Comparison of ENCODE assay signal across 10 cellular contexts in genomic region chr2:71498261-71498701, GRCh38. TPM values are rescaled to one million over a fixed set of nuclear protein-coding genes. Genes with fewer than 3 reads are reported as not detected.
A peak's percentile ranks its signal among the peaks of the same experiment; 100 is the strongest.
DNase-seq lines count a peak whose midpoint lies in the region; ATAC-seq and TF ChIP-seq lines count a peak whose summit lies in the region.
"Had no signal": no experiment of that assay in that cellular context is flagged by ENCODE, and none has a peak within 500 bp of the region (broad histone marks: within the 10 kb centered on the region; RNA-seq: fewer than 3 reads in every experiment).

No MANE protein-coding gene starts in this region.

- H3K4me2 ChIP-seq in osteoblast (ENCODE audit: insufficient read depth, low read length), result peak overlapping the region; percentile 26

- in situ Hi-C loops in KBM-7 (cut with MboI; ENCODE audit: low pct_unique_long_range_greater_than_20kb, low sequenced_read_pairs), result no loop called here

- TF ChIP-seq CTCF in esophagus muscularis mucosa (IDR thresholded peaks at IDR 0.05) (no peak), osteoblast (IDR thresholded peaks at IDR 0.05; ENCODE audit: extremely low read depth, low read depth, low read length) (no peak), thyroid gland (IDR thresholded peaks at IDR 0.05) (no peak)
- TF ChIP-seq CTCF in activated CD8-positive, alpha-beta T cell treated with anti-CD3 and anti-CD28 coated beads for 36 hours (IDR thresholded peaks at IDR 0.05), result no peak

- intact Hi-C loops in esophagus muscularis mucosa (cut with DNase I) (no loop called here), thyroid gland (cut with DNase I) (no loop called here)
- intact Hi-C loops in activated CD8-positive, alpha-beta T cell treated with anti-CD3 and anti-CD28 coated beads for 36 hours (cut with micrococcal nuclease), result no loop called here

- H3K27me3 Mint-ChIP-seq in activated CD8-positive, alpha-beta T cell treated with anti-CD3 and anti-CD28 coated beads for 36 hours, result no peaks in the 10 kb centered on the region

- no peak for ATAC-seq in activated CD8-positive, alpha-beta T cell treated with anti-CD3 and anti-CD28 coated beads for 36 hours
- no peak for ATAC-seq in HG03565 (IDR thresholded peaks at IDR 0.05; ENCODE audit: unreplicated experiment)
- ATAC-seq: T-cell had no signal

- peak overlapping the region; percentile 48 for H2AFZ ChIP-seq in osteoblast (ENCODE audit: low read length)

- no peaks in the 10 kb centered on the region for H3K27me3 ChIP-seq in esophagus muscularis mucosa
- H3K27me3 ChIP-seq in osteoblast (ENCODE audit: insufficient read depth, low read length), result no peaks in the 10 kb centered on the region
- no peaks in the 10 kb centered on the region for H3K27me3 ChIP-seq in thyroid gland
- H3K27me3 ChIP-seq: dorsolateral prefrontal cortex had no signal

- H3K4me1 ChIP-seq in esophagus muscularis mucosa (peaks cover 28 to 50% (median 33%) of the 10 kb centered on the region in 4 donors), osteoblast (ENCODE audit: insufficient read depth, low read length) (peaks cover 15% of the 10 kb centered on the region), thyroid gland (peaks cover 0 to 12% of the 10 kb centered on the region in 2 donors)

- CTCF ChIA-PET in activated CD8-positive, alpha-beta T cell treated with anti-CD3 and anti-CD28 coated beads for 36 hours (lab: Charles Lee), result interaction anchor here (1.0 to 1.6 kb wide), 3 partner anchors 12 to 38 kb away, joined by 3 to 4 read pairs (median 3); no protein-coding TSS in a partner anchor

- no peaks in the 10 kb centered on the region for H4K20me1 ChIP-seq in osteoblast (ENCODE audit: insufficient read depth, low read length)

- H3K4me3 ChIP-seq in esophagus muscularis mucosa (no peak overlapping the region), osteoblast (ENCODE audit: insufficient read depth, low read length) (no peak overlapping the region), thyroid gland (replicated peaks in 1 of 3) (no peak overlapping the region)
- H3K4me3 ChIP-seq: dorsolateral prefrontal cortex had no signal

- no peak overlapping the region for H3K4me3 Mint-ChIP-seq in activated CD8-positive, alpha-beta T cell treated with anti-CD3 and anti-CD28 coated beads for 36 hours
- H3K4me3 Mint-ChIP-seq: T-cell had no signal

- H3K27ac ChIP-seq in esophagus muscularis mucosa (replicated peaks in 1 of 4), result peak overlapping the region; percentile 49 to 60 (median 50)
- peak overlapping the region; percentile 90 for H3K27ac ChIP-seq in osteoblast (ENCODE audit: low read depth, low read length)
- peak overlapping the region in 1 of 3 donors; percentile 7 for H3K27ac ChIP-seq in thyroid gland
- H3K27ac ChIP-seq: dorsolateral prefrontal cortex had no signal

- H3K4me1 Mint-ChIP-seq in activated CD8-positive, alpha-beta T cell treated with anti-CD3 and anti-CD28 coated beads for 36 hours (ENCODE audit: low read depth), result no peaks in the 10 kb centered on the region
- H3K4me1 Mint-ChIP-seq: T-cell had no signal

- H3K36me3 ChIP-seq in esophagus muscularis mucosa, result peaks cover 0 to 7% (median 1%) of the 10 kb centered on the region in 4 donors
- H3K36me3 ChIP-seq in osteoblast (ENCODE audit: insufficient read depth, low read length), result no peaks in the 10 kb centered on the region
- no peaks in the 10 kb centered on the region for H3K36me3 ChIP-seq in thyroid gland

- TF ChIP-seq POLR2A in esophagus muscularis mucosa (IDR thresholded peaks at IDR 0.05; ENCODE audit: low read depth), result no peak
- no peak for TF ChIP-seq POLR2A in thyroid gland (IDR thresholded peaks at IDR 0.05)

- POLR2A ChIA-PET in activated CD8-positive, alpha-beta T cell treated with anti-CD3 and anti-CD28 coated beads for 36 hours (lab: Charles Lee), result interaction anchor here (0.8 kb wide), 1 partner anchor 64 kb away, joined by 3 read pairs; no protein-coding TSS in a partner anchor

- no peaks in the 10 kb centered on the region for H3K79me2 ChIP-seq in osteoblast (ENCODE audit: insufficient read depth, low read length)

- no peaks in the 10 kb centered on the region for H3K9me3 ChIP-seq in esophagus muscularis mucosa
- H3K9me3 ChIP-seq in osteoblast (ENCODE audit: low read depth, low read length), result no peaks in the 10 kb centered on the region
- H3K9me3 ChIP-seq in thyroid gland, result no peaks in the 10 kb centered on the region

- no peaks in the 10 kb centered on the region for H3K9me3 Mint-ChIP-seq in activated CD8-positive, alpha-beta T cell treated with anti-CD3 and anti-CD28 coated beads for 36 hours
- H3K9me3 Mint-ChIP-seq: T-cell had no signal

- no peak for TF ChIP-seq EP300 in esophagus muscularis mucosa (IDR thresholded peaks at IDR 0.05)

- WGBS in esophagus muscularis mucosa, result 51% methylated on average over 5 of the region's 5 CpGs
- WGBS in thyroid gland, 2 donors, result 82 to 94% methylated on average over 5 of the region's 5 CpGs

- peak; percentile 85 for DNase-seq in Daoy (ENCODE audit: low read depth)
- peak; percentile 86 for DNase-seq in RPMI7951 (ENCODE audit: low read depth)
- no peak for DNase-seq in esophagus muscularis mucosa (ENCODE audit: extremely low spot score)
- DNase-seq in osteoblast (ENCODE audit: insufficient read length, low spot score, missing footprints), result peak; percentile 86
- no peak for DNase-seq in KBM-7
- DNase-seq in thyroid gland, result no peak
- DNase-seq in activated CD8-positive, alpha-beta T cell treated with anti-CD3 and anti-CD28 coated beads for 36 hours, result no peak
- DNase-seq: dorsolateral prefrontal cortex, T-cell had no signal

- no peaks in the 10 kb centered on the region for H3K36me3 Mint-ChIP-seq in activated CD8-positive, alpha-beta T cell treated with anti-CD3 and anti-CD28 coated beads for 36 hours (ENCODE audit: low read depth)
- H3K36me3 Mint-ChIP-seq: T-cell had no signal

- H3K27ac Mint-ChIP-seq in activated CD8-positive, alpha-beta T cell treated with anti-CD3 and anti-CD28 coated beads for 36 hours, result no peak overlapping the region
- H3K27ac Mint-ChIP-seq: T-cell had no signal

RNA-seq across cellular contexts. Expression of gene DYSF, which starts 44.9 kb away (rescaled TPM):
- total RNA-seq in Daoy (2014; rRNA removed; shearing (Covaris generic)), result 0.23 and 5.9 TPM in 2 replicates
- total RNA-seq in RPMI7951 (2014; rRNA removed; shearing (Covaris generic)), result 1.2 and 2.3 TPM in 2 replicates
- total RNA-seq in esophagus muscularis mucosa (10 to 100 TPM; 17.4 to 40.7 (median 18.5) TPM), osteoblast (2.7 and 4.3 TPM in 2 replicates), thyroid gland (10 to 100 TPM; 10.3 to 14.9 (median 14.4) TPM)
- 1 to 10 TPM; 3.5 to 3.8 TPM for total RNA-seq in activated CD8-positive, alpha-beta T cell treated with anti-CD3 and anti-CD28 coated beads for 36 hours

Comparison
In these comparisons a context has a peak if more than half of its experiments do, and no peak if none do; other contexts are left out.
1. DNase-seq: peak in Daoy (single experiment), RPMI7951 (single experiment) and osteoblast (single experiment); none in esophagus muscularis mucosa (single experiment), KBM-7 (single experiment), thyroid gland (0 of 2) and activated CD8-positive, alpha-beta T cell treated with anti-CD3 and anti-CD28 coated beads for 36 hours (single experiment).